In the genomic region with DNA sequence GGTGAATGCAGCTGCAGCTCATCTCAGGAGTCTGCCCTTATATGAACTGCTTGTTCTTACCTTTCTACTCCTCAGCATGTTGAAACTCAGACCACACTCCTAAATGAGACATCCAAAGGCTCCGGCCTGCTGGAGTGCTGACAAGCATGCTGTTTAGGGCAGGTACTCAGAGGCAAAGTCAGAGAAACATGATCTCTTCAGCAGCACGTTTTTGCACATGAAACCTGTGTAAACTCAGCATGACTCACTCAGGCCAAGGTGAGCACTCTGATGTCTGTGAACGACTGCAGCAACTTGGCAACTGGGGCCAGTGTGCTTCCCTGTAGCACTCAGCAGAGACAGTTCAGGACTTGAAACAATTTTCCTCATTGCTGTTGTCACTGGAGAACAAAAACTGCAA, we compare ENCODE assay signal across 15 cellular contexts.
A peak's percentile ranks its signal among the peaks of the same experiment; 100 is the strongest.
DNase-seq lines count a peak whose midpoint lies in the region; ATAC-seq, FAIRE-seq and TF ChIP-seq lines count a peak whose summit lies in the region.
"Had no signal": no experiment of that assay in that cellular context is flagged by ENCODE, and none has a peak within 500 bp of the region (broad histone marks: within the 10 kb centered on the region; RNA-seq: fewer than 3 reads in every experiment).

No MANE protein-coding gene starts in this region.

- CTCF ChIA-PET in CD4-positive, alpha-beta T cell (lab: Charles Lee): no interaction called here

- FAIRE-seq in pancreas (lab: Jason Lieb, UNC): no peak
- FAIRE-seq: GM19239, K562 had no signal

- no peaks in the 10 kb centered on the region for H3K9me3 Mint-ChIP-seq in CD4-positive, alpha-beta T cell
- H3K9me3 Mint-ChIP-seq: activated B cell treated with CpG ODN at 0.5 μM for 24 hours had no signal

- intact Hi-C loops in pancreas (cut with DNase I): no loop called here
- intact Hi-C loops in CD4-positive, alpha-beta T cell (cut with DNase I, micrococcal nuclease): no loop called here

- peak; percentile 5 for DNase-seq in NCI-H526 treated with DMSO at 0.1 percent for 48 hours (lab: John Stamatoyannopoulos, UW)
- peak; percentile 97 to 98 for DNase-seq in foreskin keratinocyte
- peak in 1 of 6 donors; percentile 50 for DNase-seq in pancreas
- DNase-seq in DMS 273 (lab: John Stamatoyannopoulos, UW; ENCODE audit: unreplicated experiment): no peak
- DNase-seq in DMS114 treated with DMSO at 0.1 percent for 48 hours (lab: John Stamatoyannopoulos, UW; ENCODE audit: unreplicated experiment): no peak
- DNase-seq in CD4-positive, alpha-beta T cell: no peak
- DNase-seq: activated B cell treated with CpG ODN at 0.5 μM for 24 hours; central memory CD4-positive, alpha-beta T cell; stimulated activated naive CD4-positive, alpha-beta T cell; T-cell had no signal

- H3K27me3 ChIP-seq in foreskin keratinocyte (no peaks in the 10 kb centered on the region), pancreas (no peaks in the 10 kb centered on the region)
- no peaks in the 10 kb centered on the region for H3K27me3 ChIP-seq in CD4-positive, alpha-beta T cell (ENCODE audit: control insufficient read depth, insufficient read depth, low read length)
- H3K27me3 ChIP-seq: BLaER1 treated with 17β-estradiol and CSF1 and Interleukin-3, amounts not matched to agents 10 nM and 100 nM had no signal

- 11 to 14% methylated on average over 3 of the region's 3 CpGs for WGBS in pancreas, 2 donors

- H3K4me3 ChIP-seq in pancreas: no peak overlapping the region
- H3K4me3 ChIP-seq: BLaER1 treated with 17β-estradiol and CSF1 and Interleukin-3, amounts not matched to agents 10 nM and 100 nM; K562 had no signal

- no peaks in the 10 kb centered on the region for H3K36me3 Mint-ChIP-seq in CD4-positive, alpha-beta T cell (ENCODE audit: low read depth)
- H3K36me3 Mint-ChIP-seq: activated naive CD8-positive, alpha-beta T cell; T-cell had no signal

- no peaks in the 10 kb centered on the region for H3K9me3 ChIP-seq in pancreas
- H3K9me3 ChIP-seq in CD4-positive, alpha-beta T cell (ENCODE audit: control insufficient read depth, low read length): no peaks in the 10 kb centered on the region
- H3K9me3 ChIP-seq: BLaER1 treated with 17β-estradiol and CSF1 and Interleukin-3, amounts not matched to agents 10 nM and 100 nM had no signal

- H3K4me3 Mint-ChIP-seq in CD4-positive, alpha-beta T cell: no peak overlapping the region
- H3K4me3 Mint-ChIP-seq: activated B cell treated with CpG ODN at 0.5 μM for 24 hours; activated naive CD8-positive, alpha-beta T cell; T-cell had no signal

- no peaks in the 10 kb centered on the region for H3K36me3 ChIP-seq in pancreas
- H3K36me3 ChIP-seq: BLaER1 treated with 17β-estradiol and CSF1 and Interleukin-3, amounts not matched to agents 10 nM and 100 nM had no signal

- ATAC-seq in foreskin keratinocyte (peak; percentile 100), pancreas (peak; percentile 43 to 87 (median 77))
- no peak for ATAC-seq in CD4-positive, alpha-beta T cell (ENCODE audit: poor library complexity)
- ATAC-seq: K562, T-cell had no signal

- no peak for TF ChIP-seq EP300 in Ishikawa (IDR thresholded peaks at IDR 0.05; ENCODE audit: borderline replicate concordance)

- H3K27me3 Mint-ChIP-seq in CD4-positive, alpha-beta T cell: no peaks in the 10 kb centered on the region
- H3K27me3 Mint-ChIP-seq: activated B cell treated with CpG ODN at 0.5 μM for 24 hours; activated naive CD8-positive, alpha-beta T cell; T-cell had no signal

- H3K4me1 ChIP-seq in foreskin keratinocyte: peaks cover 15% of the 10 kb centered on the region
- no peaks in the 10 kb centered on the region for H3K4me1 ChIP-seq in pancreas
- H3K4me1 ChIP-seq: BLaER1 treated with 17β-estradiol and CSF1 and Interleukin-3, amounts not matched to agents 10 nM and 100 nM had no signal

- TF ChIP-seq CTCF in foreskin keratinocyte (conservative IDR thresholded peaks at IDR 0.05): no peak
- TF ChIP-seq CTCF in pancreas (IDR thresholded peaks at IDR 0.05): no peak
- no peak for TF ChIP-seq CTCF in CD4-positive, alpha-beta T cell (IDR thresholded peaks at IDR 0.05)

- POLR2A ChIA-PET in CD4-positive, alpha-beta T cell (lab: Charles Lee): no interaction called here

- no peaks in the 10 kb centered on the region for H3K4me1 Mint-ChIP-seq in CD4-positive, alpha-beta T cell (ENCODE audit: low read depth)
- H3K4me1 Mint-ChIP-seq: activated B cell treated with CpG ODN at 0.5 μM for 24 hours, T-cell had no signal

- H3K27ac ChIP-seq in foreskin keratinocyte: peak overlapping the region; percentile 5
- no peak overlapping the region for H3K27ac ChIP-seq in pancreas
- H3K27ac ChIP-seq in CD4-positive, alpha-beta T cell (ENCODE audit: low read depth, low read length): no peak overlapping the region
- H3K27ac ChIP-seq: BLaER1 treated with 17β-estradiol and CSF1 and Interleukin-3, amounts not matched to agents 10 nM and 100 nM had no signal

- no peak for TF ChIP-seq RAD21 in Ishikawa (IDR thresholded peaks at IDR 0.05; ENCODE audit: low read depth)

- no peak overlapping the region for H3K27ac Mint-ChIP-seq in CD4-positive, alpha-beta T cell
- H3K27ac Mint-ChIP-seq: activated B cell treated with CpG ODN at 0.5 μM for 24 hours; activated naive CD8-positive, alpha-beta T cell; T-cell had no signal

TF ChIP-seq in Ishikawa, 13 proteins besides CTCF, POLR2A, EP300 and RAD21:
- TF ChIP-seq, protein P1, sequence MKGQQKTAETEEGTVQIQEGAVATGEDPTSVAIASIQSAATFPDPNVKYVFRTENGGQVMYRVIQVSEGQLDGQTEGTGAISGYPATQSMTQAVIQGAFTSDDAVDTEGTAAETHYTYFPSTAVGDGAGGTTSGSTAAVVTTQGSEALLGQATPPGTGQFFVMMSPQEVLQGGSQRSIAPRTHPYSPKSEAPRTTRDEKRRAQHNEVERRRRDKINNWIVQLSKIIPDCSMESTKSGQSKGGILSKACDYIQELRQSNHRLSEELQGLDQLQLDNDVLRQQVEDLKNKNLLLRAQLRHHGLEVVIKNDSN (IDR thresholded peaks at IDR 0.05): no peak
- TF ChIP-seq, protein P2, sequence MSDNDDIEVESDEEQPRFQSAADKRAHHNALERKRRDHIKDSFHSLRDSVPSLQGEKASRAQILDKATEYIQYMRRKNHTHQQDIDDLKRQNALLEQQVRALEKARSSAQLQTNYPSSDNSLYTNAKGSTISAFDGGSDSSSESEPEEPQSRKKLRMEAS (IDR thresholded peaks at IDR 0.05): peak; percentile 32; the same call in 1 of the 2 replicates
- TF ChIP-seq ZBTB7A (IDR thresholded peaks at IDR 0.05; ENCODE audit: low read depth) (no peak), NFIC (IDR thresholded peaks at IDR 0.05) (0 out of 2 replicates have a peak, but pooled peaks have one; percentile 19), EGR1 (IDR thresholded peaks at IDR 0.05) (no peak), CEBPB (IDR thresholded peaks at IDR 0.05) (no peak)
TF ChIP-seq in Ishikawa: peak in this region for 2.

Comparison
In these comparisons a context has a peak if more than half of its experiments do, and no peak if none do; other contexts are left out.
1. DNase-seq: peak in NCI-H526 treated with DMSO at 0.1 percent for 48 hours (single experiment) and foreskin keratinocyte (2 of 2); none in DMS 273 (single experiment), DMS114 treated with DMSO at 0.1 percent for 48 hours (single experiment) and CD4-positive, alpha-beta T cell (0 of 10).